In genomic region chr9:127196826-127197145, GRCh38 we compare ENCODE assay signal across 12 cellular contexts.
"Had no signal": no experiment of that assay in that cellular context is flagged by ENCODE, and none has a peak within 500 bp of the region (broad histone marks: within the 10 kb centered on the region; RNA-seq: fewer than 3 reads in every experiment).

No MANE protein-coding gene starts in this region.

- H3K4me1 ChIP-seq: pancreas had no signal

- ATAC-seq: activated CD4-positive, CD25-positive, alpha-beta regulatory T cell treated with anti-CD3 and anti-CD28 coated beads, Interleukin-2, amount 50 U/mL, for 24 hours; pancreas; stimulated activated naive B cell treated with anti-CD40 and anti-IgM and Interleukin-4, amounts not matched to agents 10 μg/mL and 1 μg/mL and 100 μg/mL, for 72 hours; T-cell had no signal

- H3K4me3 Mint-ChIP-seq: activated T-helper 1 cell treated with anti-CD3 and anti-CD28 coated beads, Interleukin-12 subunit alpha, Interleukin-12 subunit beta, Interleukin-2, Interleukin-4 antibody, amounts not matched to agents 30 ng/mL and 10 ng/mL and 1 ng/mL, durations not matched to agents 14 hours and 24 hours and 36 hours; stimulated activated naive B cell treated with anti-CD40 and anti-IgM and Interleukin-4, amounts not matched to agents 10 μg/mL and 1 μg/mL and 100 μg/mL, for 72 hours; T-cell had no signal

- H3K36me3 ChIP-seq: pancreas had no signal

- DNase-seq: activated CD4-positive, alpha-beta T cell treated with anti-CD3 and anti-CD28 coated beads, Interleukin-2, amount 50 U/mL, for 1 hour; activated naive CD4-positive, alpha-beta T cell; midbrain; stimulated activated CD4-positive, alpha-beta T cell treated with anti-CD3 and anti-CD28 coated beads, Interleukin-4, amount 100 ng/mL, for 1 hour; stimulated activated naive B cell treated with anti-CD40 and anti-IgM and Interleukin-4, amounts not matched to agents 10 μg/mL and 1 μg/mL and 100 μg/mL, for 72 hours; T-cell; T-helper 9 cell; trophoblast cell had no signal

- H3K9me3 ChIP-seq: pancreas had no signal

- H3K4me3 ChIP-seq: pancreas, SK-N-MC had no signal

- H3K27ac ChIP-seq: pancreas, SK-N-MC had no signal

- H3K27ac Mint-ChIP-seq: activated T-helper 1 cell treated with anti-CD3 and anti-CD28 coated beads, Interleukin-12 subunit alpha, Interleukin-12 subunit beta, Interleukin-2, Interleukin-4 antibody, amounts not matched to agents 30 ng/mL and 10 ng/mL and 1 ng/mL, durations not matched to agents 14 hours and 24 hours and 36 hours; stimulated activated naive B cell treated with anti-CD40 and anti-IgM and Interleukin-4, amounts not matched to agents 10 μg/mL and 1 μg/mL and 100 μg/mL, for 72 hours; T-cell had no signal

- H3K27me3 ChIP-seq: pancreas had no signal

- H3K9me3 Mint-ChIP-seq: activated T-helper 1 cell treated with anti-CD3 and anti-CD28 coated beads, Interleukin-12 subunit alpha, Interleukin-12 subunit beta, Interleukin-2, Interleukin-4 antibody, amounts not matched to agents 30 ng/mL and 10 ng/mL and 1 ng/mL, durations not matched to agents 14 hours and 24 hours and 36 hours; stimulated activated naive B cell treated with anti-CD40 and anti-IgM and Interleukin-4, amounts not matched to agents 10 μg/mL and 1 μg/mL and 100 μg/mL, for 72 hours; T-cell had no signal

- H3K27me3 Mint-ChIP-seq: stimulated activated naive B cell treated with anti-CD40 and anti-IgM and Interleukin-4, amounts not matched to agents 10 μg/mL and 1 μg/mL and 100 μg/mL, for 72 hours had no signal
